In genomic region chr12:93315385-93315906, GRCh38 we compare ENCODE assay signal across 20 cellular contexts.
"Had no signal": no experiment of that assay in that cellular context is flagged by ENCODE, and none has a peak within 500 bp of the region (broad histone marks: within the 10 kb centered on the region; RNA-seq: fewer than 3 reads in every experiment).

No MANE protein-coding gene starts in this region.

- H3K9me3 ChIP-seq: prostate gland, thoracic aorta, uterus had no signal

- H3K27ac Mint-ChIP-seq: activated CD8-positive, alpha-beta T cell treated with anti-CD3 and anti-CD28 coated beads, Interleukin-2, amount 10 ng/mL, durations not matched to agents 7 days and 5 days; activated naive CD8-positive, alpha-beta T cell; effector memory CD8-positive, alpha-beta T cell; immature natural killer cell; stimulated activated naive CD8-positive, alpha-beta T cell treated with anti-CD3 and anti-CD28 coated beads, Interleukin-15, amount 100 ng/mL, for 72 hours; WTC11 had no signal

- H3K4me3 ChIP-seq: prostate gland, thoracic aorta, uterus had no signal

- H3K9me3 Mint-ChIP-seq: central memory CD8-positive, alpha-beta T cell; effector memory CD8-positive, alpha-beta T cell; immature natural killer cell; stimulated activated naive CD8-positive, alpha-beta T cell treated with anti-CD3 and anti-CD28 coated beads, Interleukin-15, amount 100 ng/mL, for 72 hours; WTC11 had no signal

- ATAC-seq: activated CD8-positive, alpha-beta T cell treated with anti-CD3 and anti-CD28 coated beads, Interleukin-2, amount 10 ng/mL, durations not matched to agents 7 days and 5 days; effector memory CD8-positive, alpha-beta T cell; stimulated activated naive CD8-positive, alpha-beta T cell treated with anti-CD3 and anti-CD28 coated beads, Interleukin-15, amount 100 ng/mL, for 72 hours had no signal

- H3K4me3 Mint-ChIP-seq: activated CD8-positive, alpha-beta T cell treated with anti-CD3 and anti-CD28 coated beads, Interleukin-2, amount 10 ng/mL, durations not matched to agents 7 days and 5 days; activated naive CD8-positive, alpha-beta T cell; brain; central memory CD8-positive, alpha-beta T cell; effector memory CD8-positive, alpha-beta T cell; immature natural killer cell; stimulated activated naive CD8-positive, alpha-beta T cell treated with anti-CD3 and anti-CD28 coated beads, Interleukin-15, amount 100 ng/mL, for 72 hours; WTC11 had no signal

- DNase-seq: activated CD4-positive, alpha-beta T cell treated with anti-CD3 and anti-CD28 coated beads for 48 hours; activated CD8-positive, alpha-beta memory T cell treated with anti-CD3 and anti-CD28 coated beads, Interleukin-2, amount 50 U/mL, for 4 hours; activated CD8-positive, alpha-beta T cell treated with anti-CD3 and anti-CD28 coated beads, Interleukin-2, amount 10 ng/mL, durations not matched to agents 7 days and 5 days; activated effector memory CD4-positive, alpha-beta T cell treated with anti-CD3 and anti-CD28 coated beads, Interleukin-2, amount 50 U/mL, for 16 hours; activated T-cell treated with anti-CD3 and anti-CD28 coated beads, Interleukin-2, amount 50 U/mL, for 48 hours; amygdala; effector memory CD8-positive, alpha-beta T cell; foreskin melanocyte; immature natural killer cell; mesenchymal stem cell; right cardiac atrium; stimulated activated naive CD8-positive, alpha-beta T cell treated with anti-CD3 and anti-CD28 coated beads, Interleukin-15, amount 100 ng/mL, for 72 hours; T-helper 2 cell; uterus had no signal

- H3K36me3 ChIP-seq: prostate gland, thoracic aorta, uterus had no signal

- H3K27me3 ChIP-seq: uterus had no signal

- H3K4me1 Mint-ChIP-seq: central memory CD8-positive, alpha-beta T cell; immature natural killer cell had no signal

- H3K36me3 Mint-ChIP-seq: activated naive CD8-positive, alpha-beta T cell; brain; immature natural killer cell; WTC11 had no signal

- H3K4me1 ChIP-seq: prostate gland, uterus had no signal

- H3K27ac ChIP-seq: prostate gland, thoracic aorta, uterus had no signal

- H3K27me3 Mint-ChIP-seq: activated naive CD8-positive, alpha-beta T cell; brain; effector memory CD8-positive, alpha-beta T cell; stimulated activated naive CD8-positive, alpha-beta T cell treated with anti-CD3 and anti-CD28 coated beads, Interleukin-15, amount 100 ng/mL, for 72 hours had no signal
